ENCODE assay signal across 11 cellular contexts in genomic region chr7:156156734-156157408, GRCh38.
A peak's percentile ranks its signal among the peaks of the same experiment; 100 is the strongest.
DNase-seq lines count a peak whose midpoint lies in the region; ATAC-seq and TF ChIP-seq lines count a peak whose summit lies in the region.
"Had no signal": no experiment of that assay in that cellular context is flagged by ENCODE, and none has a peak within 500 bp of the region (broad histone marks: within the 10 kb centered on the region; RNA-seq: fewer than 3 reads in every experiment).

No MANE protein-coding gene starts in this region.

- peaks cover 0 to 16% of the 10 kb centered on the region in 2 donors for H3K27me3 Mint-ChIP-seq in effector memory CD8-positive, alpha-beta T cell
- H3K27me3 Mint-ChIP-seq: central memory CD8-positive, alpha-beta T cell had no signal

- H3K4me3 Mint-ChIP-seq in effector memory CD8-positive, alpha-beta T cell: no peak overlapping the region
- H3K4me3 Mint-ChIP-seq: central memory CD8-positive, alpha-beta T cell; T-helper 1 cell treated with Interleukin-12 subunit alpha and Interleukin-12 subunit beta and Interleukin-4 antibody, amounts not matched to agents 30 μg/mL and 1 μg/mL, for 36 hours had no signal

- peaks cover 2% of the 10 kb centered on the region for H3K9me3 ChIP-seq in WERI-Rb-1 (ENCODE audit: severe bottlenecking)

- peaks cover 60% of the 10 kb centered on the region for H3K27me3 ChIP-seq in WERI-Rb-1 (ENCODE audit: insufficient read depth, low read depth, severe bottlenecking)

- H3K9me3 Mint-ChIP-seq in effector memory CD8-positive, alpha-beta T cell: no peaks in the 10 kb centered on the region

- TF ChIP-seq CTCF in C4-2B (conservative IDR thresholded peaks at IDR 0.05) (peak; percentile 87), WERI-Rb-1 (IDR thresholded peaks at IDR 0.05; ENCODE audit: low read depth, low read length) (peak; percentile 21; the same call in 1 of the 2 replicates)

- no peaks in the 10 kb centered on the region for H3K36me3 Mint-ChIP-seq in effector memory CD8-positive, alpha-beta T cell (ENCODE audit: insufficient read depth)

- H3K36me3 ChIP-seq in WERI-Rb-1: no peaks in the 10 kb centered on the region

- no peak overlapping the region for H3K4me3 ChIP-seq in WERI-Rb-1 (ENCODE audit: low read depth, low read length)
- H3K4me3 ChIP-seq: lung had no signal

- no peak overlapping the region for H3K27ac Mint-ChIP-seq in effector memory CD8-positive, alpha-beta T cell
- H3K27ac Mint-ChIP-seq: T-helper 1 cell treated with Interleukin-12 subunit alpha and Interleukin-12 subunit beta and Interleukin-4 antibody, amounts not matched to agents 30 μg/mL and 1 μg/mL, for 36 hours had no signal

- ATAC-seq in GM19351 (IDR thresholded peaks at IDR 0.05; ENCODE audit: unreplicated experiment): no peak
- no peak for ATAC-seq in effector memory CD8-positive, alpha-beta T cell (replicated peaks)

- peak; percentile 77 for DNase-seq in HT-29 (ENCODE audit: low spot score)
- DNase-seq in WERI-Rb-1: peak; percentile 19
- DNase-seq in medulla oblongata (ENCODE audit: extremely low spot score): peak; percentile 21
- DNase-seq in effector memory CD8-positive, alpha-beta T cell: no peak
- no peak for DNase-seq in activated CD4-positive, alpha-beta T cell treated with anti-CD3 and anti-CD28 coated beads for 48 hours
- no peak for DNase-seq in NCI-H1930 (lab: John Stamatoyannopoulos, UW)

- H3K27ac ChIP-seq in C4-2B (no peak overlapping the region), WERI-Rb-1 (no peak overlapping the region)

- H3K4me1 Mint-ChIP-seq in effector memory CD8-positive, alpha-beta T cell (ENCODE audit: low read depth in 2 of 2): peaks cover 0 to 2% of the 10 kb centered on the region in 2 donors
- H3K4me1 Mint-ChIP-seq: central memory CD8-positive, alpha-beta T cell had no signal

Comparison
In these comparisons a context has a peak if more than half of its experiments do, and no peak if none do; other contexts are left out.
1. DNase-seq: peak in HT-29 (single experiment), WERI-Rb-1 (single experiment) and medulla oblongata (single experiment); none in effector memory CD8-positive, alpha-beta T cell (0 of 3), activated CD4-positive, alpha-beta T cell treated with anti-CD3 and anti-CD28 coated beads for 48 hours (single experiment) and NCI-H1930 (0 of 2).